Comparison of ENCODE assay signal across 20 cellular contexts in genomic region chr15:96303503-96304054, GRCh38. TPM values are rescaled to one million over a fixed set of nuclear protein-coding genes. Genes with fewer than 3 reads are reported as not detected.
DNase-seq lines count a peak whose midpoint lies in the region; ATAC-seq, FAIRE-seq and TF ChIP-seq lines count a peak whose summit lies in the region.
"Had no signal": no experiment of that assay in that cellular context is flagged by ENCODE, and none has a peak within 500 bp of the region (broad histone marks: within the 10 kb centered on the region; RNA-seq: fewer than 3 reads in every experiment).

No MANE protein-coding gene starts in this region.

- H3K23ac ChIP-seq in trophoblast cell (ENCODE audit: low read length), result no peak overlapping the region

- POLR2A ChIA-PET in HEK293 (lab: Yijun Ruan, JAX), result no interaction called here
- POLR2A ChIA-PET in HEK293T (lab: Yijun Ruan, JAX), result no interaction called here
- POLR2A ChIA-PET in K562 (lab: Yijun Ruan, JAX), result no interaction called here

- in situ Hi-C loops in K562 (cut with MboI), result no loop called here

- no peak for TF ChIP-seq RAD21 in K562 (CRISPR knock-in tag; conservative IDR thresholded peaks at IDR 0.05 in 1 of 2, IDR thresholded peaks at IDR 0.05 in 1 of 2)

- H2BK12ac ChIP-seq in trophoblast cell (ENCODE audit: low read length), result peak overlapping the region; percentile 9

- no peak overlapping the region for H2AFZ ChIP-seq in K562 (ENCODE audit: low read depth, low read length)
- no peak overlapping the region for H2AFZ ChIP-seq in trophoblast cell (ENCODE audit: insufficient read depth, low read length, poor library complexity)

- H4K12ac ChIP-seq in trophoblast cell (ENCODE audit: low read depth, low read length), result no peak overlapping the region

- H3K79me2 ChIP-seq in K562 (ENCODE audit: control insufficient read depth, insufficient read depth, low read length), result no peaks in the 10 kb centered on the region
- H3K79me2 ChIP-seq in trophoblast cell (ENCODE audit: control insufficient read depth, insufficient read depth, low read length, poor library complexity), result no peaks in the 10 kb centered on the region

- H3K4me3 ChIP-seq in HEK293 (ENCODE audit: low read depth, low read length), result no peak overlapping the region
- no peak overlapping the region for H3K4me3 ChIP-seq in K562
- no peak overlapping the region for H3K4me3 ChIP-seq in trophoblast cell (ENCODE audit: low read depth, low read length)
- no peak overlapping the region for H3K4me3 ChIP-seq in breast epithelium
- H3K4me3 ChIP-seq: A549, HAP-1 had no signal

- ATAC-seq in K562, result peak; percentile 73
- ATAC-seq: A549 had no signal

- DNase-seq in HEK293T (ENCODE audit: extremely low spot score) (peak; percentile 36), K562 (ENCODE audit: extremely low read depth in 1 of 4, low spot score in 3 of 4) (peak in 1 of 4 experiments; percentile 18), trophoblast cell (no peak), SKM-1 (lab: John Stamatoyannopoulos, UW; ENCODE audit: unreplicated experiment) (no peak), breast epithelium (ENCODE audit: low spot score in 2 of 2) (no peak), COLO668 (lab: John Stamatoyannopoulos, UW; ENCODE audit: unreplicated experiment) (no peak)
- no peak for DNase-seq in activated CD4-positive, alpha-beta T cell treated with anti-CD3 and anti-CD28 coated beads, Interleukin-2, amount 50 U/mL, for 4 hours
- DNase-seq: BE2C; CD4-positive, alpha-beta memory T cell; COR-L47; DMS153; DND-41; GDM1 had no signal

- H3K27ac ChIP-seq in HEK293 (ENCODE audit: extremely low read depth, low read depth, low read length) (no peak overlapping the region), K562 (ENCODE audit: extremely low read depth, low read depth, low read length) (no peak overlapping the region), trophoblast cell (ENCODE audit: low read depth, low read length) (no peak overlapping the region), breast epithelium (no peak overlapping the region)
- H3K27ac ChIP-seq: A549, C4-2B had no signal

- TF ChIP-seq POLR2A in K562 (conservative IDR thresholded peaks at IDR 0.05) (no peak), breast epithelium (IDR thresholded peaks at IDR 0.05) (no peak)

- H3K18ac ChIP-seq in trophoblast cell (ENCODE audit: low read length), result no peak overlapping the region

- no peak overlapping the region for H4K8ac ChIP-seq in trophoblast cell (ENCODE audit: low read depth, low read length)

- H2BK120ac ChIP-seq in trophoblast cell (ENCODE audit: insufficient read depth, low read length, poor library complexity), result no peak overlapping the region

- no peak overlapping the region for H2AK5ac ChIP-seq in trophoblast cell (ENCODE audit: low read length)

- H3K9me1 ChIP-seq in K562 (ENCODE audit: control insufficient read depth, insufficient read depth, low read length), result no peaks in the 10 kb centered on the region

- H3K9ac ChIP-seq in K562 (ENCODE audit: insufficient read depth in 1 of 2, low read depth in 2 of 2, low read length in 2 of 2) (no peak overlapping the region), trophoblast cell (ENCODE audit: low read length) (no peak overlapping the region)

- CTCF ChIA-PET in HEK293 (lab: Yijun Ruan, JAX), result interaction anchor here (0.5 to 0.6 kb wide), 2 partner anchors 931 to 1592 kb away, joined by 3 to 5 read pairs; no protein-coding TSS in a partner anchor
- CTCF ChIA-PET in HEK293T (lab: Yijun Ruan, JAX), result interaction anchor here (0.7 kb wide), 1 partner anchor 455 kb away, joined by 3 read pairs; no protein-coding TSS in a partner anchor
- CTCF ChIA-PET in K562 (lab: Yijun Ruan, JAX; ENCODE audit: low intra/inter-chr PET ratio), result no interaction called here

- H2BK5ac ChIP-seq in trophoblast cell (ENCODE audit: low read depth, low read length, poor library complexity), result no peak overlapping the region

- no peak overlapping the region for H4K91ac ChIP-seq in trophoblast cell (ENCODE audit: low read depth, low read length)

- peaks cover 6% of the 10 kb centered on the region; the same call in 1 of the 2 replicates for H3K4me1 ChIP-seq in HEK293 (ENCODE audit: control insufficient read depth, insufficient read depth, low read length)
- no peaks in the 10 kb centered on the region; a peak in 2 of 5 replicates for H3K4me1 ChIP-seq in K562 (replicated peaks in 1 of 2; ENCODE audit: control insufficient read depth in 2 of 2, insufficient read depth in 2 of 2, low read length in 2 of 2)
- peaks cover 0 to 2% of the 10 kb centered on the region in 2 experiments for H3K4me1 ChIP-seq in trophoblast cell (ENCODE audit: control insufficient read depth in 1 of 2, insufficient read depth in 2 of 2, low read length in 2 of 2)
- no peaks in the 10 kb centered on the region for H3K4me1 ChIP-seq in breast epithelium
- H3K4me1 ChIP-seq: A549, BE2C had no signal

- FAIRE-seq in K562 (lab: Jason Lieb, UNC), result peak; percentile 11
- FAIRE-seq: D721Med, GM12892, H1 had no signal

- H4K20me1 ChIP-seq in K562 (replicated peaks; ENCODE audit: control insufficient read depth, insufficient read depth, low read length), result no peaks in the 10 kb centered on the region

- no peaks in the 10 kb centered on the region for H3K79me1 ChIP-seq in trophoblast cell (ENCODE audit: low read length)

- no peak for TF ChIP-seq EP300 in K562 (IDR thresholded peaks at IDR 0.05; ENCODE audit: low read length)

- intact Hi-C loops in K562 (cut with micrococcal nuclease), result no loop called here
- intact Hi-C loops in breast epithelium (cut with DNase I; ENCODE audit: low total_unique reads), result no loop called here

- H3K36me3 ChIP-seq in HEK293 (ENCODE audit: control insufficient read depth in 2 of 2, insufficient read depth in 1 of 2, low read length in 2 of 2) (no peaks in the 10 kb centered on the region), K562 (ENCODE audit: control insufficient read depth, insufficient read depth, low read length) (no peaks in the 10 kb centered on the region), trophoblast cell (ENCODE audit: control insufficient read depth in 1 of 2, insufficient read depth in 2 of 2, low read length in 2 of 2) (no peaks in the 10 kb centered on the region), breast epithelium (no peaks in the 10 kb centered on the region)
- H3K36me3 ChIP-seq: BE2C, HAP-1 had no signal

- no peak overlapping the region for H3K14ac ChIP-seq in trophoblast cell (ENCODE audit: low read length)

- H3K4me2 ChIP-seq in K562 (ENCODE audit: insufficient read depth, low read length) (no peak overlapping the region), trophoblast cell (ENCODE audit: low read length) (no peak overlapping the region)
- H3K4me2 ChIP-seq: A549 had no signal

- no peaks in the 10 kb centered on the region; the same call in 1 of the 2 replicates for H3K9me3 ChIP-seq in HEK293 (ENCODE audit: control insufficient read depth, insufficient read depth, low read depth, low read length)
- no peaks in the 10 kb centered on the region; the same call in 1 of the 2 replicates for H3K9me3 ChIP-seq in K562 (replicated peaks; ENCODE audit: control insufficient read depth, insufficient read depth, low read depth, low read length)
- H3K9me3 ChIP-seq in trophoblast cell (ENCODE audit: insufficient read depth, low read depth, low read length), result no peaks in the 10 kb centered on the region
- peaks cover 0 to 2% of the 10 kb centered on the region in 2 donors for H3K9me3 ChIP-seq in breast epithelium
- H3K9me3 ChIP-seq: BE2C had no signal

- no peak overlapping the region for H3K4ac ChIP-seq in trophoblast cell (ENCODE audit: low read depth, low read length)

- no TSS peak for BruUV-seq in K562 (replicated peaks; lab: Mats Ljungman, UMichigan)

- WGBS in K562 (ENCODE audit: insufficient coverage, low coverage, missing lambda C conversion rate), result 62% methylated on average over 9 of the region's 9 CpGs
- no CpG with 5 or more reads among the region's 9 CpGs for WGBS in trophoblast cell (ENCODE audit: extremely low coverage, insufficient coverage, insufficient read length)

- H3K27me3 ChIP-seq in K562 (ENCODE audit: control insufficient read depth in 2 of 2, insufficient read depth in 2 of 2, low read length in 2 of 2) (no peaks in the 10 kb centered on the region), trophoblast cell (ENCODE audit: insufficient read depth, low read length) (no peaks in the 10 kb centered on the region), breast epithelium (no peaks in the 10 kb centered on the region)

- TF ChIP-seq CTCF in HEK293 (tag by site-specific recombination; IDR thresholded peaks at IDR 0.05), result no peak
- peak in 1 of 3 experiments; percentile 1; a peak in 1 of 6 replicates for TF ChIP-seq CTCF in K562 (IDR thresholded peaks at IDR 0.05 in 2 of 3, conservative IDR thresholded peaks at IDR 0.05 in 1 of 3; ENCODE audit: insufficient read depth in 2 of 3, low read depth in 1 of 3, low read length in 3 of 3)
- no peak for TF ChIP-seq CTCF in breast epithelium (IDR thresholded peaks at IDR 0.05)

TF ChIP-seq in HEK293, 187 proteins besides CTCF, POLR2A, EP300 and RAD21 (continues in another document):
- TF ChIP-seq ZNF169 (tag by site-specific recombination; IDR thresholded peaks at IDR 0.05), result no peak
- TF ChIP-seq ZNF473 (tag by site-specific recombination; IDR thresholded peaks at IDR 0.05), result no peak

TF ChIP-seq in K562, 482 proteins besides CTCF, POLR2A, EP300 and RAD21 (continues in another document):
- no peak for TF ChIP-seq TCF15 (CRISPR knock-in tag; IDR thresholded peaks at IDR 0.05)

RNA-seq across cellular contexts. Expression of gene NR2F2, which starts 26.9 kb away (rescaled TPM):
- 16.8 and 21.5 TPM in 2 replicates for total RNA-seq in K562 (2011; cell fraction: chromatin; rRNA removed; ENCODE audit: low replicate concordance)
- total RNA-seq in K562 (2011; cell fraction: nucleolus; rRNA removed), result 10.5 and 13.2 TPM in 2 replicates
- total RNA-seq in K562 (2011; cell fraction: nucleoplasm; rRNA removed), result 14.2 and 23.5 TPM in 2 replicates
- total RNA-seq in K562 (2014; rRNA removed) (6.8 and 8.3 TPM in 2 replicates), K562 (2014; rRNA removed; fragmentation: Illumina TruSeq; extraction: Trizol) (8.3 and 9.9 TPM in 2 replicates), K562 (2015; rRNA removed; fragmentation: Illumina TruSeq; extraction: Trizol) (11.9 and 13.1 TPM in 2 replicates), K562 (2021) (49.7 and 51.8 TPM in 2 replicates), breast epithelium (10 to 100 TPM; 13.2 to 22.9 (median 13.6) TPM)
- polyA plus RNA-seq in K562 (2011; rRNA removed) (6.0 and 10.9 TPM in 2 replicates), K562 (2014; fragmentation: Illumina TruSeq; extraction: Trizol) (41.0 and 41.5 TPM in 2 replicates), K562 (2014; fragmentation: Nextera tagmentation; extraction: Ambion mirVana) (10 to 100 TPM in 1 of 2 experiments, 1 to 10 TPM in 1; 9.7 to 11.1 TPM), K562 (2014; rRNA removed) (21.8 and 24.2 TPM in 2 replicates)
- polyA plus RNA-seq in K562 (2011; cell fraction: cytosol; rRNA removed), result 7.7 and 13.7 TPM in 2 replicates
- 11.9 and 16.2 TPM in 2 replicates for polyA plus RNA-seq in K562 (2011; cell fraction: nucleus; rRNA removed)
- polyA plus RNA-seq in K562 (2012), result 35.3 and 71.0 TPM in 2 replicates
- 5.4 TPM in 2 replicates for polyA minus RNA-seq in K562 (2011; rRNA and poly(A)+ RNA removed)
- polyA minus RNA-seq in K562 (2011; cell fraction: cytosol; rRNA and poly(A)+ RNA removed), result 17.7 and 27.6 TPM in 2 replicates
- 9.8 and 9.9 TPM in 2 replicates for polyA minus RNA-seq in K562 (2011; cell fraction: nucleus; rRNA and poly(A)+ RNA removed)
- polyA plus RNA-seq in trophoblast cell (2013), result 91.9 and 99.1 TPM in 2 replicates
- total RNA-seq: CD4-positive, alpha-beta memory T cell; H1 had no signal
- polyA plus RNA-seq: CD4-positive, alpha-beta memory T cell had no signal

Comparison
In these comparisons a context has a peak if more than half of its experiments do, and no peak if none do; other contexts are left out.
1. Of the 44 proteins assayed by ChIP-seq in both K562 and HEK293: peak only in K562: none; only in HEK293: PRDM10; in both: none; in neither: 42; mixed calls (peak in some experiments, not most) for 1.